Comparison of ENCODE assay signal across 26 cellular contexts in genomic region chr7:128373588-128373987, GRCh38. TPM values are rescaled to one million over a fixed set of nuclear protein-coding genes. Genes with fewer than 3 reads are reported as not detected.
"Had no signal": no experiment of that assay in that cellular context is flagged by ENCODE, and none has a peak within 500 bp of the region (broad histone marks: within the 10 kb centered on the region; RNA-seq: fewer than 3 reads in every experiment).

No MANE protein-coding gene starts in this region.

- H3K4me1 ChIP-seq: pancreas, psoas muscle, right lobe of liver, sigmoid colon, stomach, thyroid gland, tibial nerve, upper lobe of left lung, vagina had no signal

- H3K9me3 ChIP-seq: neutrophil, pancreas, psoas muscle, right lobe of liver, sigmoid colon, stomach, thoracic aorta, thyroid gland, tibial nerve, upper lobe of left lung, vagina had no signal

- FAIRE-seq: pancreas, small intestine, urothelium cell line had no signal

- ATAC-seq: natural killer cell treated with Interleukin-12 subunit alpha and Interleukin-12 subunit beta and Interleukin-15 and Interleukin-18, amount 100 ng/mL, for 72 hours; pancreas; psoas muscle; right cardiac atrium; right lobe of liver; stimulated activated effector memory CD8-positive, alpha-beta T cell treated with anti-CD3 and anti-CD28 coated beads, Interleukin-12 subunit alpha, Interleukin-12 subunit beta, amount 100 ng/mL, for 72 hours; stimulated activated naive B cell treated with anti-CD40 and anti-IgM and Interleukin-4, amounts not matched to agents 10 μg/mL and 1 μg/mL and 100 μg/mL, for 72 hours had no signal

- DNase-seq: nephron progenitor cell; nucleus accumbens; pancreas; psoas muscle; right cardiac atrium; right lobe of liver; sigmoid colon; small intestine; stimulated activated CD4-positive, alpha-beta T cell treated with anti-CD3 and anti-CD28 coated beads, Interleukin-15, amount 100 ng/mL, for 24 hours; stimulated activated CD4-positive, alpha-beta T cell treated with anti-CD3 and anti-CD28 coated beads, Interleukin-2, amount 100 ng/mL, for 24 hours; stimulated activated CD4-positive, alpha-beta T cell treated with anti-CD3 and anti-CD28 coated beads, Interleukin-2, amount 100 ng/mL, for 48 hours; stimulated activated CD4-positive, alpha-beta T cell treated with anti-CD3 and anti-CD28 coated beads, Interleukin-4, amount 100 ng/mL, for 24 hours; stimulated activated naive B cell treated with anti-CD40 and anti-IgM and Interleukin-4, amounts not matched to agents 10 μg/mL and 1 μg/mL and 100 μg/mL, for 72 hours; stimulated activated naive CD4-positive, alpha-beta T cell treated with Interleukin-2 at 50 U/mL for 16 hours; stomach; thyroid gland; trophoblast cell; upper lobe of left lung had no signal

- H3K27ac ChIP-seq: neutrophil, pancreas, psoas muscle, right lobe of liver, sigmoid colon, stomach, thoracic aorta, thyroid gland, tibial nerve, upper lobe of left lung, vagina had no signal

- H3K36me3 ChIP-seq: neutrophil, pancreas, right lobe of liver, sigmoid colon, stomach, thoracic aorta, thyroid gland, tibial nerve, upper lobe of left lung, vagina had no signal

- H3K27me3 ChIP-seq: neutrophil, pancreas, right lobe of liver, sigmoid colon, stomach, thyroid gland, upper lobe of left lung, vagina had no signal

- H3K4me3 ChIP-seq: pancreas, psoas muscle, right lobe of liver, sigmoid colon, stomach, thoracic aorta, thyroid gland, tibial nerve, upper lobe of left lung, vagina had no signal

RNA-seq across cellular contexts. Expression of gene PRRT4, which starts 12.1 kb away (rescaled TPM):
- total RNA-seq: natural killer cell treated with Interleukin-12 subunit alpha and Interleukin-12 subunit beta and Interleukin-15 and Interleukin-18, amount 100 ng/mL, for 72 hours; renal cortical epithelial cell; stomach had no signal
